ENCODE assay signal across 1 cellular context in genomic region chr7:95046494-95047240, GRCh38.
TF ChIP-seq lines count a peak whose summit lies in the region.

No MANE protein-coding gene starts in this region.

TF ChIP-seq in K562, 482 proteins besides CTCF, POLR2A, EP300 and RAD21:
- no peak for TF ChIP-seq PATZ1 (CRISPR knock-in tag; IDR thresholded peaks at IDR 0.05; ENCODE audit: borderline replicate concordance)
- TF ChIP-seq TAL1 (IDR thresholded peaks at IDR 0.05): no peak
- no peak for TF ChIP-seq ZBED1 (IDR thresholded peaks at IDR 0.05)
- no peak for TF ChIP-seq PREB (CRISPR knock-in tag; IDR thresholded peaks at IDR 0.05)
- no peak for TF ChIP-seq HMG20A (CRISPR knock-in tag; conservative IDR thresholded peaks at IDR 0.05)
- no peak for TF ChIP-seq RFX7 (CRISPR knock-in tag; IDR thresholded peaks at IDR 0.05)
